ENCODE assay signal across 18 cellular contexts in genomic region chr5:87361031-87361443, GRCh38.
DNase-seq lines count a peak whose midpoint lies in the region; ATAC-seq and TF ChIP-seq lines count a peak whose summit lies in the region.
"Had no signal": no experiment of that assay in that cellular context is flagged by ENCODE, and none has a peak within 500 bp of the region (broad histone marks: within the 10 kb centered on the region; RNA-seq: fewer than 3 reads in every experiment).

No MANE protein-coding gene starts in this region.

- H3K27ac ChIP-seq in epithelial cell of prostate (peak overlapping the region; percentile 38), neutrophil (peak overlapping the region; percentile 18)
- H3K27ac ChIP-seq: heart right ventricle, tibial nerve had no signal

- peak; percentile 91 for DNase-seq in AG09309 (ENCODE audit: low read depth)
- peak; percentile 24 for DNase-seq in HFF-Myc (ENCODE audit: extremely low read depth, low read depth)
- no peak for DNase-seq in epithelial cell of prostate (ENCODE audit: low read depth, low spot score)
- no peak for DNase-seq in NCI-H1092 treated with DMSO at 0.1 percent for 48 hours (lab: John Stamatoyannopoulos, UW)
- DNase-seq in CD1c-positive myeloid dendritic cell (ENCODE audit: extremely low spot score), result no peak
- DNase-seq: activated CD4-positive, alpha-beta T cell treated with anti-CD3 and anti-CD28 coated beads for 4 hours; activated T-cell treated with anti-CD3 and anti-CD28 coated beads for 4 hours; BE2C; DND-41; heart right ventricle; left cardiac atrium; NCI-H1105 treated with DMSO at 0.1 percent for 48 hours; SHP77 treated with DMSO at 0.1 percent for 48 hours; stimulated activated CD4-positive, alpha-beta T cell treated with anti-CD3 and anti-CD28 coated beads, Interleukin-2, amount 100 ng/mL, for 24 hours had no signal

- no peaks in the 10 kb centered on the region for H3K27me3 ChIP-seq in neutrophil
- H3K27me3 ChIP-seq: BE2C, heart right ventricle, tibial nerve had no signal

- peaks cover 14 to 18% of the 10 kb centered on the region in 2 experiments for H3K4me1 ChIP-seq in neutrophil (ENCODE audit: control insufficient read depth in 1 of 2, insufficient read depth in 1 of 2, low read depth in 1 of 2, low read length in 1 of 2)
- H3K4me1 ChIP-seq: BE2C had no signal

- H3K4me3 ChIP-seq in AG09309 (ENCODE audit: control insufficient read depth, low read depth, low read length) (no peak overlapping the region), HFF-Myc (replicated peaks; ENCODE audit: low read depth, low read length) (no peak overlapping the region), neutrophil (ENCODE audit: low read depth in 1 of 2, low read length in 1 of 2) (no peak overlapping the region)
- H3K4me3 ChIP-seq: heart right ventricle, tibial nerve had no signal

- TF ChIP-seq CTCF in AG09309 (IDR thresholded peaks at IDR 0.05; ENCODE audit: control insufficient read depth, insufficient read depth, low read depth, low read length, missing control alignments), result no peak
- TF ChIP-seq CTCF in HFF-Myc (IDR thresholded peaks at IDR 0.05; ENCODE audit: low read depth, low read length, missing control alignments), result no peak
- no peak for TF ChIP-seq CTCF in neutrophil (IDR thresholded peaks at IDR 0.05)

- H3K9me3 ChIP-seq in neutrophil, result no peaks in the 10 kb centered on the region
- H3K9me3 ChIP-seq: BE2C, heart right ventricle, tibial nerve had no signal

- ATAC-seq in HG02938 (IDR thresholded peaks at IDR 0.05; ENCODE audit: unreplicated experiment), result no peak
- no peak for ATAC-seq in GM21360 (IDR thresholded peaks at IDR 0.05; ENCODE audit: unreplicated experiment)

- H3K36me3 ChIP-seq in neutrophil, result peaks cover 29% of the 10 kb centered on the region
- H3K36me3 ChIP-seq: BE2C had no signal

Comparison
In these comparisons a context has a peak if more than half of its experiments do, and no peak if none do; other contexts are left out.
1. DNase-seq: peak in AG09309 (single experiment) and HFF-Myc (single experiment); none in epithelial cell of prostate (single experiment), NCI-H1092 treated with DMSO at 0.1 percent for 48 hours (single experiment) and CD1c-positive myeloid dendritic cell (single experiment).